Comparison of ENCODE assay signal across 19 cellular contexts in the genomic region with DNA sequence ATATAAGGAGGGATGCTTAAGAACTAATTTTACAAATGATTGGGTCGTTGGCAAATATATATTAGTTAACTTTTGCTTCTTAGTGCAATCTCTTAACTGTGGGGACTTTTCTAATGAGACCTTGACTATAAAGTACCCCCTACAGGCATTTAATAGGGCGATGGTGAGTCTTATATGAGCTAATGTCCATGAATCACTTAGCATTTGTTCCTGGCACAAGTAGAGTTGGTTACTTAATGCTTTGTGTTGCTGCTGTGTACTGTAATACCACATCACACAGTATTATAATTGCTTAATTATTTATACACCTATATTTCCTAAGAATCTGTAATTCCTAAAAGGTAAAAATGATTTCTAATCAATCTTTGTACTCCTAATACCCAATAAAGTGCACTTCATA. TPM values are rescaled to one million over a fixed set of nuclear protein-coding genes. Genes with fewer than 3 reads are reported as not detected.
A peak's percentile ranks its signal among the peaks of the same experiment; 100 is the strongest.
DNase-seq lines count a peak whose midpoint lies in the region; ATAC-seq and TF ChIP-seq lines count a peak whose summit lies in the region.
"Had no signal": no experiment of that assay in that cellular context is flagged by ENCODE, and none has a peak within 500 bp of the region (broad histone marks: within the 10 kb centered on the region; RNA-seq: fewer than 3 reads in every experiment).

No MANE protein-coding gene starts in this region.

- H3K4me3 ChIP-seq in cardiac fibroblast (replicated peaks in 1 of 2; ENCODE audit: low read depth in 2 of 2, low read length in 2 of 2), result no peak overlapping the region
- H3K4me3 ChIP-seq in effector memory CD4-positive, alpha-beta T cell (ENCODE audit: insufficient read depth, low read depth, low read length, poor library complexity, severe bottlenecking), result no peak overlapping the region
- H3K4me3 ChIP-seq: BLaER1 had no signal

- H3K36me3 ChIP-seq in effector memory CD4-positive, alpha-beta T cell (ENCODE audit: control insufficient read depth, insufficient read depth, low read length), result no peaks in the 10 kb centered on the region
- H3K36me3 ChIP-seq: BLaER1 had no signal

- no peak overlapping the region for H3K4me3 Mint-ChIP-seq in type B pancreatic cell
- H3K4me3 Mint-ChIP-seq: CD8-positive, alpha-beta memory T cell had no signal

- H3K4me1 ChIP-seq in foreskin keratinocyte, result no peaks in the 10 kb centered on the region
- H3K4me1 ChIP-seq in effector memory CD4-positive, alpha-beta T cell (ENCODE audit: control insufficient read depth, insufficient read depth, low read length, poor library complexity, severe bottlenecking), result no peaks in the 10 kb centered on the region

- no peak overlapping the region for H3K27ac Mint-ChIP-seq in type B pancreatic cell
- H3K27ac Mint-ChIP-seq: CD8-positive, alpha-beta memory T cell had no signal

- H3K9me3 Mint-ChIP-seq in type B pancreatic cell, result no peaks in the 10 kb centered on the region
- H3K9me3 Mint-ChIP-seq: CD8-positive, alpha-beta memory T cell had no signal

- H3K27me3 ChIP-seq in foreskin keratinocyte, result no peaks in the 10 kb centered on the region
- H3K27me3 ChIP-seq in effector memory CD4-positive, alpha-beta T cell (replicated peaks; ENCODE audit: control insufficient read depth, insufficient read depth, low read length, poor library complexity, severe bottlenecking), result no peaks in the 10 kb centered on the region
- H3K27me3 ChIP-seq: BLaER1 had no signal

- H3K4me1 Mint-ChIP-seq in type B pancreatic cell (ENCODE audit: unreplicated experiment), result no peaks in the 10 kb centered on the region
- H3K4me1 Mint-ChIP-seq: CD8-positive, alpha-beta memory T cell had no signal

- no peak for TF ChIP-seq CTCF in cardiac fibroblast (IDR thresholded peaks at IDR 0.05; ENCODE audit: low read depth, low read length)
- no peak for TF ChIP-seq CTCF in foreskin keratinocyte (conservative IDR thresholded peaks at IDR 0.05)
- TF ChIP-seq CTCF in type B pancreatic cell (conservative IDR thresholded peaks at IDR 0.05), result no peak

- H3K27me3 Mint-ChIP-seq in type B pancreatic cell, result peaks cover 13% of the 10 kb centered on the region

- peak; percentile 35 for DNase-seq in ELR (ENCODE audit: low read depth)
- peak; percentile 16 for DNase-seq in NCI-H226
- DNase-seq in cardiac fibroblast (ENCODE audit: low read depth in 2 of 2), result peak; percentile 6 to 58
- DNase-seq in foreskin keratinocyte, result peak in 1 of 2 donors; percentile 40
- DNase-seq in hypothalamus (lab: John Stamatoyannopoulos, UW), result no peak
- no peak for DNase-seq in stimulated activated CD4-positive, alpha-beta T cell treated with anti-CD3 and anti-CD28 coated beads, Interleukin-4, amount 100 ng/mL, for 1 hour
- DNase-seq in type B pancreatic cell (ENCODE audit: extremely low spot score, unreplicated experiment), result no peak
- DNase-seq in effector memory CD4-positive, alpha-beta T cell, result no peak
- DNase-seq: CD8-positive, alpha-beta memory T cell; DMS79; NCI-H1092 treated with DMSO at 0.1 percent for 48 hours; NCI-H146; NCI-H2081 treated with DMSO at 0.1 percent for 48 hours; RPMI8226; SIG-M5 had no signal

- H3K27ac ChIP-seq in foreskin keratinocyte, result no peak overlapping the region
- no peak overlapping the region for H3K27ac ChIP-seq in effector memory CD4-positive, alpha-beta T cell (ENCODE audit: insufficient read depth, low read length, poor library complexity, severe bottlenecking)
- H3K27ac ChIP-seq: BLaER1, HL-60 had no signal

- H3K36me3 Mint-ChIP-seq in type B pancreatic cell, result no peaks in the 10 kb centered on the region
- H3K36me3 Mint-ChIP-seq: CD8-positive, alpha-beta memory T cell had no signal

- H3K9me3 ChIP-seq in effector memory CD4-positive, alpha-beta T cell (ENCODE audit: control insufficient read depth, low read length), result no peaks in the 10 kb centered on the region

- ATAC-seq in foreskin keratinocyte, result peak; percentile 33
- ATAC-seq: HCT116, SK-N-SH treated with all-trans-retinoic acid at 6 μM for 48 hours had no signal

RNA-seq across cellular contexts. Expression of gene TMCO1, which starts 25.3 kb away (rescaled TPM):
- 72.7 and 73.2 TPM in 2 replicates for total RNA-seq in foreskin keratinocyte
- polyA plus RNA-seq in foreskin keratinocyte, result 86.7 and 95.4 TPM in 2 replicates
- 95.0 and 109 TPM in 2 replicates for total RNA-seq in type B pancreatic cell (ENCODE audit: low replicate concordance)

RNA-seq across cellular contexts. Expression of gene UCK2, which starts 33.5 kb away (rescaled TPM):
- total RNA-seq in foreskin keratinocyte (84.9 and 92.2 TPM in 2 replicates), type B pancreatic cell (ENCODE audit: low replicate concordance) (34.9 and 59.3 TPM in 2 replicates)
- polyA plus RNA-seq in foreskin keratinocyte, result 66.5 and 66.6 TPM in 2 replicates

Comparison
In these comparisons a context has a peak if more than half of its experiments do, and no peak if none do; other contexts are left out.
1. DNase-seq: peak in ELR (single experiment), NCI-H226 (single experiment) and cardiac fibroblast (2 of 2); none in hypothalamus (0 of 51), stimulated activated CD4-positive, alpha-beta T cell treated with anti-CD3 and anti-CD28 coated beads, Interleukin-4, amount 100 ng/mL, for 1 hour (single experiment), type B pancreatic cell (single experiment) and effector memory CD4-positive, alpha-beta T cell (0 of 3).